In the genomic region with DNA sequence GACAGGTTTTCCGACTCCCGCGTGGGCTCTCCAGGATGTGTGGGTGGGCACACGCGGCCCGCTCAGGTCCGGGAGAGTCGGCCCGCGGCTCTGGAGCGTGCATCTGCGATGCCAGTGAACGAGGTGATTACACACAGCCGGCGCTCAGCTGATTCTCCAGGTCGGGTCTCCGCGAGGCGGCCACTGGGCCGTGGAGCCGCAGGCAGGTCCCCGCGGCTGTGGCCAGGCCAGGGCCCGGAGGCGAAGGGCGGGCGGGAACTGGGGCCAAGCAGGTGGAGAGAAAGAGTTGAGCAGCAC, we compare ENCODE assay signal across 1 cellular context.
TF ChIP-seq lines count a peak whose summit lies in the region.

No MANE protein-coding gene starts in this region.

TF ChIP-seq in neural cell, 6 proteins besides CTCF, POLR2A, EP300 and RAD21 (continued from another document):
- no peak for TF ChIP-seq EZH2 (IDR thresholded peaks at IDR 0.05; ENCODE audit: borderline replicate concordance, insufficient read depth, low read length, poor library complexity, severe bottlenecking)
- TF ChIP-seq TAF1 (IDR thresholded peaks at IDR 0.05; ENCODE audit: low read depth) = no peak
- no peak for TF ChIP-seq MXI1 (conservative IDR thresholded peaks at IDR 0.05; ENCODE audit: poor library complexity, severe bottlenecking)
- TF ChIP-seq SMC3 (conservative IDR thresholded peaks at IDR 0.05; ENCODE audit: poor library complexity) = no peak
TF ChIP-seq in neural cell: peak in this region for 0.
